ENCODE assay signal across 1 cellular context in genomic region chr16:51119576-51120288, GRCh38.
A peak's percentile ranks its signal among the peaks of the same experiment; 100 is the strongest.
TF ChIP-seq lines count a peak whose summit lies in the region.

No MANE protein-coding gene starts in this region.

TF ChIP-seq in HepG2, 621 proteins besides CTCF, POLR2A, EP300 and RAD21 (continued from another document and continues in another):
- no peak for TF ChIP-seq MBNL3 (CRISPR knock-in tag; conservative IDR thresholded peaks at IDR 0.05)
- TF ChIP-seq ZNF17 (CRISPR knock-in tag; IDR thresholded peaks at IDR 0.05): no peak
- TF ChIP-seq NAIF1 (CRISPR knock-in tag; IDR thresholded peaks at IDR 0.05; ENCODE audit: borderline replicate concordance): no peak
- peak; percentile 27; the same call in 1 of the 2 replicates for TF ChIP-seq DMAP1 (CRISPR knock-in tag; IDR thresholded peaks at IDR 0.05)
- no peak for TF ChIP-seq ZSCAN21 (CRISPR knock-in tag; IDR thresholded peaks at IDR 0.05; ENCODE audit: borderline replicate concordance)
- no peak for TF ChIP-seq GATA4 (IDR thresholded peaks at IDR 0.05; ENCODE audit: borderline replicate concordance, low read depth)
- 0 out of 2 replicates have a peak, but pooled peaks have one; percentile 41 for TF ChIP-seq ZNF276 (CRISPR knock-in tag; IDR thresholded peaks at IDR 0.05; ENCODE audit: low read depth)
- no peak for TF ChIP-seq HMGXB3 (CRISPR knock-in tag; IDR thresholded peaks at IDR 0.05; ENCODE audit: borderline replicate concordance)
- no peak for TF ChIP-seq ZMYM2 (CRISPR knock-in tag; IDR thresholded peaks at IDR 0.05)
- no peak for TF ChIP-seq XBP1 (CRISPR knock-in tag; IDR thresholded peaks at IDR 0.05)
- no peak for TF ChIP-seq FOXK2 (IDR thresholded peaks at IDR 0.05)
- TF ChIP-seq RFX3 (CRISPR knock-in tag; IDR thresholded peaks at IDR 0.05): no peak
- peak; percentile 31; the same call in 1 of the 2 replicates for TF ChIP-seq SIN3B (IDR thresholded peaks at IDR 0.05; ENCODE audit: low read length)
- TF ChIP-seq HNF4A (CRISPR knock-in tag; IDR thresholded peaks at IDR 0.05): peak; percentile 36
- TF ChIP-seq ZNF839 (CRISPR knock-in tag; IDR thresholded peaks at IDR 0.05; ENCODE audit: borderline replicate concordance): no peak
- TF ChIP-seq NR2F1 (CRISPR knock-in tag; IDR thresholded peaks at IDR 0.05): no peak
- no peak for TF ChIP-seq ZBTB33 (CRISPR knock-in tag; IDR thresholded peaks at IDR 0.05)
- TF ChIP-seq SALL1 (CRISPR knock-in tag; IDR thresholded peaks at IDR 0.05): peak; percentile 14; the same call in 1 of the 2 replicates
- TF ChIP-seq CREM (IDR thresholded peaks at IDR 0.05): peak; percentile 65; the same call in 1 of the 2 replicates
- no peak for TF ChIP-seq CREM (CRISPR knock-in tag; IDR thresholded peaks at IDR 0.05)
- peak; percentile 42 for TF ChIP-seq PHF5A (CRISPR knock-in tag; IDR thresholded peaks at IDR 0.05; ENCODE audit: low read depth, unreplicated experiment)
- no peak for TF ChIP-seq ZNF790 (CRISPR knock-in tag; IDR thresholded peaks at IDR 0.05; ENCODE audit: borderline replicate concordance)
- TF ChIP-seq ZNF737 (CRISPR knock-in tag; IDR thresholded peaks at IDR 0.05; ENCODE audit: borderline replicate concordance): no peak
- TF ChIP-seq FOXO4 (CRISPR knock-in tag; conservative IDR thresholded peaks at IDR 0.05): no peak
- no peak for TF ChIP-seq ZIK1 (CRISPR knock-in tag; IDR thresholded peaks at IDR 0.05; ENCODE audit: borderline replicate concordance, low read depth)
- TF ChIP-seq ZNF256 (CRISPR knock-in tag; conservative IDR thresholded peaks at IDR 0.05): no peak
- TF ChIP-seq TARDBP (CRISPR knock-in tag; IDR thresholded peaks at IDR 0.05): no peak
- no peak for TF ChIP-seq ZBTB4 (CRISPR knock-in tag; IDR thresholded peaks at IDR 0.05; ENCODE audit: borderline replicate concordance)
- TF ChIP-seq FOSL2 (CRISPR knock-in tag; IDR thresholded peaks at IDR 0.05): peak; percentile 48; the same call in 1 of the 2 replicates
- TF ChIP-seq ZNF639 (CRISPR knock-in tag; conservative IDR thresholded peaks at IDR 0.05): no peak
- TF ChIP-seq ZNF629 (CRISPR knock-in tag; conservative IDR thresholded peaks at IDR 0.05): no peak
- TF ChIP-seq FLYWCH1 (CRISPR knock-in tag; IDR thresholded peaks at IDR 0.05): no peak
- TF ChIP-seq ZNF574 (CRISPR knock-in tag; IDR thresholded peaks at IDR 0.05): peak; percentile 35; the same call in 1 of the 2 replicates
- TF ChIP-seq SRF (IDR thresholded peaks at IDR 0.05; ENCODE audit: low read depth, low read length): no peak
- no peak for TF ChIP-seq RARA (CRISPR knock-in tag; IDR thresholded peaks at IDR 0.05)
- TF ChIP-seq HNF1A (IDR thresholded peaks at IDR 0.05; ENCODE audit: low read depth): 0 out of 2 replicates have a peak, but pooled peaks have one; percentile 22
- no peak for TF ChIP-seq HNF1A (CRISPR knock-in tag; IDR thresholded peaks at IDR 0.05; ENCODE audit: borderline replicate concordance)
- TF ChIP-seq NFE2L1 (CRISPR knock-in tag; IDR thresholded peaks at IDR 0.05; ENCODE audit: borderline replicate concordance): no peak
- no peak for TF ChIP-seq ZZZ3 (CRISPR knock-in tag; IDR thresholded peaks at IDR 0.05; ENCODE audit: borderline replicate concordance)
- no peak; the same call in 1 of the 2 replicates for TF ChIP-seq SMC3 (IDR thresholded peaks at IDR 0.05; ENCODE audit: low read length)
- TF ChIP-seq POGZ (CRISPR knock-in tag; IDR thresholded peaks at IDR 0.05): no peak
- no peak for TF ChIP-seq CENPX (CRISPR knock-in tag; IDR thresholded peaks at IDR 0.05)
- no peak for TF ChIP-seq CHCHD3 (CRISPR knock-in tag; IDR thresholded peaks at IDR 0.05)
